In the genomic region with DNA sequence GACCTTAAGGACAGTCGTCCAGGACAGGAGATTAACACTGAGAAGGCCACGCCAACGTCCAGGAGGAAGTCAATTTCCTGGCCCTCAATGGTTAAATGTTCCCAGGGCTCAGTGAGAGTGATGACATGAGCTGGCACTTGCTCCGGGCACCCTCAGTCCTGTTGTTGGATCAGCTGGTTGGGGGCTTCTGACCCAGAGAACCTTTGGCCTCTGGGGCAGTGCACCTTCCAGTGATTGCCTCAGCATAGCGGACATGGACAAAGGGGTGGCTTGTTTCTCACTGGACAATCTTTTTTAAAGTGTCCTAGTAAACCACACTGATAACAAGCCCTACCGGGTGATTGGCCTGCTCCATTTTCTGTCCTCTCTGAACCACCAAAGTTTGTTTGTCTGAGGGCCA, we compare ENCODE assay signal across 3 cellular contexts. TPM values are rescaled to one million over a fixed set of nuclear protein-coding genes. Genes with fewer than 3 reads are reported as not detected.
DNase-seq lines count a peak whose midpoint lies in the region; ATAC-seq, FAIRE-seq and TF ChIP-seq lines count a peak whose summit lies in the region.
"Not testable (repeated sequence)": the region's sequence is repeated elsewhere in the genome, so short reads cannot be mapped to it uniquely, and the experiment has no call there.

No MANE protein-coding gene starts in this region.

- TF ChIP-seq EP300 in HepG2 (IDR thresholded peaks at IDR 0.05; ENCODE audit: low read depth in 2 of 2, low read length in 2 of 2) (peak; percentile 93 to 94; a peak in 3 of 4 replicates), HepG2 (CRISPR knock-in tag; IDR thresholded peaks at IDR 0.05; ENCODE audit: borderline replicate concordance) (peak; percentile 97)

- BruUV-seq in HepG2 (replicated peaks; lab: Mats Ljungman, UMichigan) = not testable (repeated sequence)

- in situ Hi-C loops in HepG2 (cut with HindIII; ENCODE audit: extremely low pct_ligation_motif_present, low pct_unique_long_range_greater_than_20kb) = not testable (repeated sequence)

- DNase-seq in WTC11 (ENCODE audit: low spot score) = not testable (repeated sequence)
- DNase-seq in HepG2 (ENCODE audit: low spot score) (peak; percentile 97), mesenteric fat pad (ENCODE audit: low spot score) (peak; percentile 59)

- H3K79me2 ChIP-seq in HepG2 (ENCODE audit: insufficient read depth, low read length) = not testable (repeated sequence)

- not testable (repeated sequence) for H3K36me3 ChIP-seq in HepG2 (replicated peaks in 1 of 2; ENCODE audit: control insufficient read depth in 1 of 2, insufficient read depth in 2 of 2, low read length in 2 of 2)

- peak; percentile 42 for FAIRE-seq in HepG2 (lab: Jason Lieb, UNC)

- TF ChIP-seq POLR2A in HepG2 (IDR thresholded peaks at IDR 0.05; ENCODE audit: insufficient read depth in 1 of 2, low read depth in 2 of 2, low read length in 2 of 2) = 0 out of 4 replicates have a peak, but pooled peaks of 1 of the 2 experiments have one; percentile 17

- WGBS in HepG2 (ENCODE audit: low lambda C conversion rate) = 7% methylated on average over 6 of the region's 6 CpGs

- H2AFZ ChIP-seq in HepG2 (ENCODE audit: low read length) = not testable (repeated sequence)

- H3K36me3 Mint-ChIP-seq in WTC11 = not testable (repeated sequence)

- peak; percentile 51 for TF ChIP-seq RAD21 in HepG2 (CRISPR knock-in tag; IDR thresholded peaks at IDR 0.05)

- H3K27me3 ChIP-seq in HepG2 (ENCODE audit: control insufficient read depth in 1 of 2, insufficient read depth in 2 of 2, low read length in 2 of 2) = not testable (repeated sequence)

- H3K9me3 Mint-ChIP-seq in WTC11 = peaks cover 24% of the 10 kb centered on the region

- not testable (repeated sequence) for TF ChIP-seq CTCF in WTC11 (IDR thresholded peaks at IDR 0.05); HepG2 (CRISPR knock-in tag; IDR thresholded peaks at IDR 0.05)

- peak overlapping the region; percentile 83 for H3K27ac ChIP-seq in HepG2 (ENCODE audit: extremely low read length, insufficient read depth, low read length)

- ATAC-seq in WTC11, HepG2: not testable (repeated sequence)

- intact Hi-C loops in HepG2 (cut with micrococcal nuclease; ENCODE audit: unreplicated experiment) = loop anchor here (1.0 to 2.0 kb wide), 2 partner anchors 18 to 28 kb away; a partner anchor contains a TSS

- peak overlapping the region; percentile 63 for H3K4me2 ChIP-seq in HepG2 (ENCODE audit: low read depth, low read length)

- POLR2A ChIA-PET in WTC11 (lab: Charles Lee) = not testable (repeated sequence)
- POLR2A ChIA-PET in HepG2 (lab: Yijun Ruan, JAX) = interaction anchor here (0.7 to 2.2 kb wide), 10 partner anchors 10 to 66 kb away, joined by 3 to 18 read pairs (median 6); no protein-coding TSS in a partner anchor

- peaks cover 11% of the 10 kb centered on the region for H3K4me1 Mint-ChIP-seq in WTC11

- not testable (repeated sequence) for H4K20me1 ChIP-seq in HepG2 (ENCODE audit: insufficient read depth, low read length)

- H3K9me3 ChIP-seq in HepG2 (ENCODE audit: low read length) = not testable (repeated sequence)

- H3K27ac Mint-ChIP-seq in WTC11 = not testable (repeated sequence)

- peaks cover 64% of the 10 kb centered on the region for H3K4me1 ChIP-seq in HepG2 (ENCODE audit: insufficient read depth, low read length)

- peak overlapping the region; percentile 56 for H3K9ac ChIP-seq in HepG2 (ENCODE audit: insufficient read depth, low read depth, low read length)

- CTCF ChIA-PET in WTC11 (lab: Charles Lee); HepG2 (lab: Yijun Ruan, JAX; ENCODE audit: low intra/inter-chr PET ratio, low total read pairs): not testable (repeated sequence)

- peak overlapping the region in 1 of 3 experiments; percentile 16; a peak in 1 of 6 replicates for H3K4me3 ChIP-seq in HepG2 (replicated peaks in 1 of 3; ENCODE audit: insufficient read depth in 1 of 3, low read depth in 2 of 3, low read length in 3 of 3)

- not testable (repeated sequence) for H3K27me3 Mint-ChIP-seq in WTC11 (ENCODE audit: low read depth)

- H3K4me3 Mint-ChIP-seq in WTC11 = not testable (repeated sequence)

TF ChIP-seq in WTC11, 78 proteins besides CTCF, POLR2A, EP300 and RAD21:
- TF ChIP-seq GABPB1 (CRISPR knock-in tag; IDR thresholded peaks at IDR 0.05) = peak; percentile 97

TF ChIP-seq in HepG2, 621 proteins besides CTCF, POLR2A, EP300 and RAD21 (continues in another document):
- 0 out of 2 replicates have a peak, but pooled peaks have one; percentile 17 for TF ChIP-seq ARNTL (CRISPR knock-in tag; IDR thresholded peaks at IDR 0.05)
- peak; percentile 57 for TF ChIP-seq FOXP1 (IDR thresholded peaks at IDR 0.05)
- peak; percentile 84 for TF ChIP-seq FOXP1 (CRISPR knock-in tag; IDR thresholded peaks at IDR 0.05)
- 0 out of 2 replicates have a peak, but pooled peaks have one; percentile 36 for TF ChIP-seq MIXL1 (CRISPR knock-in tag; IDR thresholded peaks at IDR 0.05)
- TF ChIP-seq, protein P1, sequence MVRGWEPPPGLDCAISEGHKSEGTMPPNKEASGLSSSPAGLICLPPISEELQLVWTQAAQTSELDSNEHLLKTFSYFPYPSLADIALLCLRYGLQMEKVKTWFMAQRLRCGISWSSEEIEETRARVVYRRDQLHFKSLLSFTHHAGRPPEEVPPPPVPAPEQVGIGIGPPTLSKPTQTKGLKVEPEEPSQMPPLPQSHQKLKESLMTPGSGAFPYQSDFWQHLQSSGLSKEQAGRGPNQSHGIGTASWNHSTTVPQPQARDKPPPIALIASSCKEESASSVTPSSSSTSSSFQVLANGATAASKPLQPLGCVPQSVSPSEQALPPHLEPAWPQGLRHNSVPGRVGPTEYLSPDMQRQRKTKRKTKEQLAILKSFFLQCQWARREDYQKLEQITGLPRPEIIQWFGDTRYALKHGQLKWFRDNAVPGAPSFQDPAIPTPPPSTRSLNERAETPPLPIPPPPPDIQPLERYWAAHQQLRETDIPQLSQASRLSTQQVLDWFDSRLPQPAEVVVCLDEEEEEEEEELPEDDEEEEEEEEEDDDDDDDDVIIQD (CRISPR knock-in tag; IDR thresholded peaks at IDR 0.05; ENCODE audit: low read depth) = peak; percentile 85
- peak; percentile 98 for TF ChIP-seq ZNF652 (CRISPR knock-in tag; IDR thresholded peaks at IDR 0.05; ENCODE audit: borderline replicate concordance, low read depth)
- peak; percentile 96 for TF ChIP-seq ZBTB7A (CRISPR knock-in tag; IDR thresholded peaks at IDR 0.05)
- TF ChIP-seq NR2C2 (CRISPR knock-in tag; IDR thresholded peaks at IDR 0.05; ENCODE audit: borderline replicate concordance) = peak; percentile 85
- TF ChIP-seq, protein P2, sequence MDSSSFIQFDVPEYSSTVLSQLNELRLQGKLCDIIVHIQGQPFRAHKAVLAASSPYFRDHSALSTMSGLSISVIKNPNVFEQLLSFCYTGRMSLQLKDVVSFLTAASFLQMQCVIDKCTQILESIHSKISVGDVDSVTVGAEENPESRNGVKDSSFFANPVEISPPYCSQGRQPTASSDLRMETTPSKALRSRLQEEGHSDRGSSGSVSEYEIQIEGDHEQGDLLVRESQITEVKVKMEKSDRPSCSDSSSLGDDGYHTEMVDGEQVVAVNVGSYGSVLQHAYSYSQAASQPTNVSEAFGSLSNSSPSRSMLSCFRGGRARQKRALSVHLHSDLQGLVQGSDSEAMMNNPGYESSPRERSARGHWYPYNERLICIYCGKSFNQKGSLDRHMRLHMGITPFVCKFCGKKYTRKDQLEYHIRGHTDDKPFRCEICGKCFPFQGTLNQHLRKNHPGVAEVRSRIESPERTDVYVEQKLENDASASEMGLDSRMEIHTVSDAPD (CRISPR knock-in tag; IDR thresholded peaks at IDR 0.05) = peak; percentile 75; the same call in 1 of the 2 replicates
- peak; percentile 39; the same call in 1 of the 2 replicates for TF ChIP-seq YEATS2 (CRISPR knock-in tag; IDR thresholded peaks at IDR 0.05; ENCODE audit: borderline replicate concordance)

RNA-seq across cellular contexts. Expression of a gene that starts 28.8 kb away (rescaled TPM):
- 255 to 258 TPM (median 258 TPM) in 3 replicates for total RNA-seq in WTC11 (2021)
- total RNA-seq in HepG2 (2016; rRNA removed; fragmentation: Illumina TruSeq; extraction: Trizol) = 693 and 1,107 TPM in 2 replicates
- 104 and 117 TPM in 2 replicates for total RNA-seq in HepG2 (2016; cell fraction: cytosol; rRNA removed; fragmentation: Illumina TruSeq; extraction: Trizol; ENCODE audit: low read depth)
- total RNA-seq in HepG2 (2016; cell fraction: insoluble cytoplasmic fraction; rRNA removed; fragmentation: Illumina TruSeq; extraction: Trizol) = 685 and 1,185 TPM in 2 replicates
- total RNA-seq in HepG2 (2016; cell fraction: membrane; rRNA removed; fragmentation: Illumina TruSeq; extraction: Trizol) = 142 and 153 TPM in 2 replicates
- total RNA-seq in HepG2 (2016; cell fraction: nucleus; rRNA removed; fragmentation: Illumina TruSeq; extraction: Trizol) = 256 and 257 TPM in 2 replicates
- 113 and 182 TPM in 2 replicates for polyA plus RNA-seq in HepG2 (2011; rRNA removed)
- polyA plus RNA-seq in HepG2 (2011; cell fraction: cytosol; rRNA removed) = 33.5 and 65.0 TPM in 2 replicates
- 30.4 and 38.9 TPM in 2 replicates for polyA plus RNA-seq in HepG2 (2011; cell fraction: nucleus; rRNA removed)
- polyA plus RNA-seq in HepG2 (2012) = 190 and 260 TPM in 2 replicates
- polyA plus RNA-seq in HepG2 (2016; cell fraction: cytosol; fragmentation: Illumina TruSeq; extraction: Trizol; ENCODE audit: low read depth) = 120 and 131 TPM in 2 replicates
- 1,199 and 1,366 TPM in 2 replicates for polyA plus RNA-seq in HepG2 (2016; cell fraction: insoluble cytoplasmic fraction; fragmentation: Illumina TruSeq; extraction: Trizol; ENCODE audit: low read depth)
- polyA plus RNA-seq in HepG2 (2016; cell fraction: membrane; fragmentation: Illumina TruSeq; extraction: Trizol; ENCODE audit: low read depth) = 144 and 151 TPM in 2 replicates
- 446 and 467 TPM in 2 replicates for polyA plus RNA-seq in HepG2 (2016; cell fraction: nucleus; fragmentation: Illumina TruSeq; extraction: Trizol; ENCODE audit: insufficient read depth, low read depth)
- polyA minus RNA-seq in HepG2 (2011; rRNA and poly(A)+ RNA removed; ENCODE audit: low replicate concordance) = 24.7 and 28.7 TPM in 2 replicates
- 45.4 and 50.6 TPM in 2 replicates for polyA minus RNA-seq in HepG2 (2011; cell fraction: cytosol; rRNA and poly(A)+ RNA removed)
- 145 and 207 TPM in 2 replicates for polyA minus RNA-seq in HepG2 (2011; cell fraction: nucleus; rRNA and poly(A)+ RNA removed)
- 295 TPM for total RNA-seq in mesenteric fat pad
